21 cellular contexts compared by ENCODE assay signal in genomic region chr10:32070645-32071044, GRCh38.
"Had no signal": no experiment of that assay in that cellular context is flagged by ENCODE, and none has a peak within 500 bp of the region (broad histone marks: within the 10 kb centered on the region; RNA-seq: fewer than 3 reads in every experiment).

No MANE protein-coding gene starts in this region.

- H3K4me3 Mint-ChIP-seq: naive thymus-derived CD4-positive, alpha-beta T cell; stimulated activated effector memory CD8-positive, alpha-beta T cell treated with anti-CD3 and anti-CD28 coated beads, Interleukin-12 subunit alpha, Interleukin-12 subunit beta, amount 100 ng/mL, for 72 hours; stimulated activated naive CD8-positive, alpha-beta T cell treated with anti-CD3 and anti-CD28 coated beads, Interleukin-15, Interleukin-2, amounts not matched to agents 100 ng/mL and 50 ng/mL, for 24 hours had no signal

- H3K9me3 Mint-ChIP-seq: naive thymus-derived CD4-positive, alpha-beta T cell; stimulated activated effector memory CD8-positive, alpha-beta T cell treated with anti-CD3 and anti-CD28 coated beads, Interleukin-12 subunit alpha, Interleukin-12 subunit beta, amount 100 ng/mL, for 72 hours; stimulated activated naive CD8-positive, alpha-beta T cell treated with anti-CD3 and anti-CD28 coated beads, Interleukin-15, Interleukin-2, amounts not matched to agents 100 ng/mL and 50 ng/mL, for 24 hours had no signal

- H3K4me1 ChIP-seq: psoas muscle, uterus had no signal

- DNase-seq: cortex of kidney; dorsolateral prefrontal cortex; effector CD8-positive, alpha-beta T cell; esophagus squamous epithelium; foreskin melanocyte; head of caudate nucleus; left colon; left ventricle myocardium superior; naive thymus-derived CD4-positive, alpha-beta T cell; psoas muscle; retina; right lobe of liver; stimulated activated CD4-positive, alpha-beta T cell treated with anti-CD3 and anti-CD28 coated beads, Interleukin-4, amount 100 ng/mL, for 1 hour; stimulated activated CD8-positive, alpha-beta memory T cell treated with anti-CD3 and anti-CD28 coated beads, Interleukin-4, amount 100 ng/mL, for 48 hours; tibial artery; upper lobe of left lung; uterus had no signal

- H3K27ac ChIP-seq: dorsolateral prefrontal cortex, esophagus squamous epithelium, hepatocyte, neutrophil, psoas muscle, right lobe of liver, tibial artery, upper lobe of left lung, uterus had no signal

- H3K4me3 ChIP-seq: dorsolateral prefrontal cortex, esophagus squamous epithelium, hepatocyte, psoas muscle, right lobe of liver, tibial artery, upper lobe of left lung, uterus had no signal

- H3K36me3 ChIP-seq: esophagus squamous epithelium, neutrophil, right lobe of liver, tibial artery, upper lobe of left lung, uterus had no signal

- H3K27me3 Mint-ChIP-seq: stimulated activated naive CD8-positive, alpha-beta T cell treated with anti-CD3 and anti-CD28 coated beads, Interleukin-15, Interleukin-2, amounts not matched to agents 100 ng/mL and 50 ng/mL, for 24 hours had no signal

- H3K27ac Mint-ChIP-seq: naive thymus-derived CD4-positive, alpha-beta T cell; stimulated activated effector memory CD8-positive, alpha-beta T cell treated with anti-CD3 and anti-CD28 coated beads, Interleukin-12 subunit alpha, Interleukin-12 subunit beta, amount 100 ng/mL, for 72 hours; stimulated activated naive CD8-positive, alpha-beta T cell treated with anti-CD3 and anti-CD28 coated beads, Interleukin-15, Interleukin-2, amounts not matched to agents 100 ng/mL and 50 ng/mL, for 24 hours had no signal

- H3K4me1 Mint-ChIP-seq: naive thymus-derived CD4-positive, alpha-beta T cell; stimulated activated effector memory CD8-positive, alpha-beta T cell treated with anti-CD3 and anti-CD28 coated beads, Interleukin-12 subunit alpha, Interleukin-12 subunit beta, amount 100 ng/mL, for 72 hours had no signal

- H3K27me3 ChIP-seq: dorsolateral prefrontal cortex, esophagus squamous epithelium, hepatocyte, neutrophil, right lobe of liver, tibial artery, upper lobe of left lung, uterus had no signal

- H3K36me3 Mint-ChIP-seq: naive thymus-derived CD4-positive, alpha-beta T cell; stimulated activated effector memory CD8-positive, alpha-beta T cell treated with anti-CD3 and anti-CD28 coated beads, Interleukin-12 subunit alpha, Interleukin-12 subunit beta, amount 100 ng/mL, for 72 hours had no signal

- H3K9me3 ChIP-seq: esophagus squamous epithelium, neutrophil, right lobe of liver, tibial artery, upper lobe of left lung, uterus had no signal
